32 cellular contexts compared by ENCODE assay signal in genomic region chr7:35483568-35483967, GRCh38.
"Had no signal": no experiment of that assay in that cellular context is flagged by ENCODE, and none has a peak within 500 bp of the region (broad histone marks: within the 10 kb centered on the region; RNA-seq: fewer than 3 reads in every experiment).

No MANE protein-coding gene starts in this region.

- H3K27me3 ChIP-seq: ascending aorta, cardiac muscle cell had no signal

- ATAC-seq: activated CD4-positive, alpha-beta T cell treated with anti-CD3 and anti-CD28 coated beads for 36 hours; activated CD4-positive, CD25-positive, alpha-beta regulatory T cell treated with anti-CD3 and anti-CD28 coated beads, Interleukin-2, amount 50 U/mL, for 24 hours; activated CD8-positive, alpha-beta memory T cell treated with anti-CD3 and anti-CD28 coated beads, Interleukin-2, amount 10 ng/mL, durations not matched to agents 7 days and 5 days; activated CD8-positive, alpha-beta T cell treated with anti-CD3 and anti-CD28 coated beads, Interleukin-2, amount 10 ng/mL, durations not matched to agents 7 days and 5 days; activated naive CD8-positive, alpha-beta T cell treated with anti-CD3 and anti-CD28 coated beads, Interleukin-2, amount 50 U/mL, for 24 hours; activated T-cell treated with anti-CD3 and anti-CD28 coated beads, Interleukin-2, amount 50 U/mL, for 4 hours; activated T-cell treated with anti-CD3 and anti-CD28 coated beads, Interleukin-2, amount 50 U/mL, for 72 hours; activated T-helper 17 cell treated with anti-CD3 and anti-CD28 coated beads, Interleukin-2, amount 50 U/mL, for 72 hours; WTC11 had no signal

- DNase-seq: activated CD4-positive, alpha-beta memory T cell treated with anti-CD3 and anti-CD28 coated beads, Interleukin-2, amount 10 ng/mL, durations not matched to agents 7 days and 5 days; activated CD4-positive, alpha-beta T cell treated with anti-CD3 and anti-CD28 coated beads for 1 hour; activated CD4-positive, alpha-beta T cell treated with anti-CD3 and anti-CD28 coated beads for 36 hours; activated CD4-positive, alpha-beta T cell treated with anti-CD3 and anti-CD28 coated beads for 48 hours; activated CD4-positive, alpha-beta T cell treated with anti-CD3 and anti-CD28 coated beads, Interleukin-2, amount 10 ng/mL, durations not matched to agents 7 days and 5 days; activated CD4-positive, alpha-beta T cell treated with anti-CD3 and anti-CD28 coated beads, Interleukin-2, amount 50 U/mL, for 48 hours; activated CD4-positive, CD25-positive, alpha-beta regulatory T cell; activated CD8-positive, alpha-beta memory T cell treated with anti-CD3 and anti-CD28 coated beads for 24 hours; activated CD8-positive, alpha-beta memory T cell treated with anti-CD3 and anti-CD28 coated beads, Interleukin-2, amount 10 ng/mL, durations not matched to agents 7 days and 5 days; activated CD8-positive, alpha-beta memory T cell treated with anti-CD3 and anti-CD28 coated beads, Interleukin-2, amount 50 U/mL, for 48 hours; activated CD8-positive, alpha-beta T cell treated with anti-CD3 and anti-CD28 coated beads, Interleukin-2, amount 10 ng/mL, durations not matched to agents 7 days and 5 days; activated effector memory CD4-positive, alpha-beta T cell treated with anti-CD3 and anti-CD28 coated beads, Interleukin-2, amount 50 U/mL, for 16 hours; activated gamma-delta T cell treated with Interleukin-2 at 50 U/mL for 16 hours; activated naive CD4-positive, alpha-beta T cell; activated naive CD4-positive, alpha-beta T cell treated with anti-CD3 and anti-CD28 coated beads, Interleukin-2, amount 10 ng/mL, durations not matched to agents 7 days and 5 days; activated naive CD8-positive, alpha-beta T cell treated with anti-CD3 and anti-CD28 coated beads, Interleukin-2, amount 10 ng/mL, durations not matched to agents 7 days and 5 days; activated naive CD8-positive, alpha-beta T cell treated with anti-CD3 and anti-CD28 coated beads, Interleukin-2, amount 50 U/mL, for 24 hours; activated T-cell treated with anti-CD3 and anti-CD28 coated beads, Interleukin-2, amount 50 U/mL, for 4 hours; activated T-cell treated with anti-CD3 and anti-CD28 coated beads, Interleukin-2, amount 50 U/mL, for 72 hours; amygdala; anterior cingulate cortex; caudate nucleus; SW 1271; T-helper 1 cell; T-helper 2 cell; T-helper 9 cell; WERI-Rb-1 had no signal

- H3K27ac ChIP-seq: ascending aorta, cardiac muscle cell, WERI-Rb-1 had no signal

- H3K9me3 ChIP-seq: ascending aorta had no signal

- H3K4me3 ChIP-seq: ascending aorta, cardiac muscle cell had no signal

- H3K4me1 ChIP-seq: ascending aorta had no signal

- H3K36me3 ChIP-seq: ascending aorta, cardiac muscle cell, WERI-Rb-1 had no signal
